8 cellular contexts compared by ENCODE assay signal in genomic region chr15:99925661-99926461, GRCh38.
A peak's percentile ranks its signal among the peaks of the same experiment; 100 is the strongest.
DNase-seq lines count a peak whose midpoint lies in the region; ATAC-seq and TF ChIP-seq lines count a peak whose summit lies in the region.

No MANE protein-coding gene starts in this region.

- peaks cover 5 to 6% of the 10 kb centered on the region in 2 donors for H3K27me3 ChIP-seq in mucosa of rectum (ENCODE audit: control insufficient read depth in 2 of 2, insufficient read depth in 2 of 2, low read length in 2 of 2)

- peak overlapping the region; percentile 47 to 60 for H3K9ac ChIP-seq in mucosa of rectum (ENCODE audit: low read depth in 1 of 2, low read length in 2 of 2)

- no peaks in the 10 kb centered on the region for H3K36me3 Mint-ChIP-seq in activated CD8-positive, alpha-beta T cell treated with anti-CD3 and anti-CD28 coated beads, Interleukin-2, amount 10 ng/mL, durations not matched to agents 7 days and 5 days (ENCODE audit: low read depth)

- DNase-seq in GM12864 (ENCODE audit: low read depth) (no peak), LoVo (ENCODE audit: low spot score) (peak; percentile 46)
- peak; percentile 82 for DNase-seq in activated CD8-positive, alpha-beta T cell treated with anti-CD3 and anti-CD28 coated beads, Interleukin-2, amount 10 ng/mL, durations not matched to agents 7 days and 5 days
- peak; percentile 72 for DNase-seq in effector CD8-positive, alpha-beta T cell (lab: John Stamatoyannopoulos, UW)
- DNase-seq in stimulated activated CD8-positive, alpha-beta memory T cell treated with anti-CD3 and anti-CD28 coated beads, Interleukin-4, amount 100 ng/mL, for 48 hours: peak; percentile 73

- no peaks in the 10 kb centered on the region for H3K36me3 ChIP-seq in mucosa of rectum (ENCODE audit: control insufficient read depth in 2 of 2, insufficient read depth in 2 of 2, low read length in 2 of 2)

- peak overlapping the region; percentile 81 for H3K4me3 Mint-ChIP-seq in activated CD8-positive, alpha-beta T cell treated with anti-CD3 and anti-CD28 coated beads, Interleukin-2, amount 10 ng/mL, durations not matched to agents 7 days and 5 days

- peak overlapping the region; percentile 61 to 64 for H3K27ac ChIP-seq in mucosa of rectum (ENCODE audit: low read depth in 2 of 2, low read length in 2 of 2)

- ATAC-seq in activated CD8-positive, alpha-beta T cell treated with anti-CD3 and anti-CD28 coated beads, Interleukin-2, amount 10 ng/mL, durations not matched to agents 7 days and 5 days: peak; percentile 81
- ATAC-seq in HG03571 (IDR thresholded peaks at IDR 0.05; ENCODE audit: unreplicated experiment) (no peak), GM19023 (IDR thresholded peaks at IDR 0.05; ENCODE audit: unreplicated experiment) (no peak)

- H3K27ac Mint-ChIP-seq in activated CD8-positive, alpha-beta T cell treated with anti-CD3 and anti-CD28 coated beads, Interleukin-2, amount 10 ng/mL, durations not matched to agents 7 days and 5 days: peak overlapping the region; percentile 75

- peaks cover 3 to 12% of the 10 kb centered on the region in 2 donors for H3K4me1 ChIP-seq in mucosa of rectum (ENCODE audit: control insufficient read depth in 2 of 2, insufficient read depth in 2 of 2, low read length in 2 of 2)

- POLR2A ChIA-PET in activated CD8-positive, alpha-beta T cell treated with anti-CD3 and anti-CD28 coated beads, Interleukin-2, amount 10 ng/mL, durations not matched to agents 7 days and 5 days (lab: Charles Lee): interaction anchor here (0.5 kb wide), 1 partner anchor 941 kb away, joined by 3 read pairs; no protein-coding TSS in a partner anchor

- H3K9me3 ChIP-seq in mucosa of rectum (ENCODE audit: control insufficient read depth in 2 of 2, low read length in 2 of 2): no peaks in the 10 kb centered on the region

- peak overlapping the region; percentile 63 for H3K4me3 ChIP-seq in GM12864 (ENCODE audit: low read depth, low read length)
- H3K4me3 ChIP-seq in mucosa of rectum (ENCODE audit: low read length in 2 of 2): peak overlapping the region; percentile 55 to 70

- no peak for TF ChIP-seq CTCF in GM12864 (IDR thresholded peaks at IDR 0.05; ENCODE audit: low read depth, low read length, missing control alignments)

- H3K4me1 Mint-ChIP-seq in activated CD8-positive, alpha-beta T cell treated with anti-CD3 and anti-CD28 coated beads, Interleukin-2, amount 10 ng/mL, durations not matched to agents 7 days and 5 days (ENCODE audit: low read depth): peaks cover 11% of the 10 kb centered on the region

- CTCF ChIA-PET in activated CD8-positive, alpha-beta T cell treated with anti-CD3 and anti-CD28 coated beads, Interleukin-2, amount 10 ng/mL, durations not matched to agents 7 days and 5 days (lab: Charles Lee): interaction anchor here (1.1 to 2.5 kb wide), 4 partner anchors 20 to 424 kb away, joined by 3 to 16 read pairs (median 8); no protein-coding TSS in a partner anchor

- no peaks in the 10 kb centered on the region for H3K9me3 Mint-ChIP-seq in activated CD8-positive, alpha-beta T cell treated with anti-CD3 and anti-CD28 coated beads, Interleukin-2, amount 10 ng/mL, durations not matched to agents 7 days and 5 days (ENCODE audit: insufficient read depth)

- peaks cover 43% of the 10 kb centered on the region for H3K27me3 Mint-ChIP-seq in activated CD8-positive, alpha-beta T cell treated with anti-CD3 and anti-CD28 coated beads, Interleukin-2, amount 10 ng/mL, durations not matched to agents 7 days and 5 days (ENCODE audit: low read depth)
